Comparison of ENCODE assay signal across 10 cellular contexts in genomic region chr6:69816017-69816416, GRCh38. TPM values are rescaled to one million over a fixed set of nuclear protein-coding genes. Genes with fewer than 3 reads are reported as not detected.
DNase-seq lines count a peak whose midpoint lies in the region; ATAC-seq and TF ChIP-seq lines count a peak whose summit lies in the region.
"Had no signal": no experiment of that assay in that cellular context is flagged by ENCODE, and none has a peak within 500 bp of the region (broad histone marks: within the 10 kb centered on the region; RNA-seq: fewer than 3 reads in every experiment).

No MANE protein-coding gene starts in this region.

- no peaks in the 10 kb centered on the region for H3K36me3 Mint-ChIP-seq in CD4-positive, CD25-positive, alpha-beta regulatory T cell
- H3K36me3 Mint-ChIP-seq in activated B cell treated with CpG ODN at 0.5 μM for 24 hours (ENCODE audit: low read depth): no peaks in the 10 kb centered on the region

- H3K27ac ChIP-seq in CD4-positive, CD25-positive, alpha-beta regulatory T cell (ENCODE audit: insufficient read depth, low read length, poor library complexity, severe bottlenecking): peak overlapping the region; percentile 78

- no peaks in the 10 kb centered on the region for H3K9me3 ChIP-seq in CD4-positive, CD25-positive, alpha-beta regulatory T cell (ENCODE audit: control insufficient read depth in 2 of 2, low read length in 2 of 2)

- no peaks in the 10 kb centered on the region for H3K27me3 Mint-ChIP-seq in CD4-positive, CD25-positive, alpha-beta regulatory T cell
- H3K27me3 Mint-ChIP-seq in activated B cell treated with CpG ODN at 0.5 μM for 24 hours: no peaks in the 10 kb centered on the region

- peak overlapping the region; percentile 75 to 84 (median 80) for H3K4me3 Mint-ChIP-seq in CD4-positive, CD25-positive, alpha-beta regulatory T cell
- peak overlapping the region; percentile 80 for H3K4me3 Mint-ChIP-seq in activated B cell treated with CpG ODN at 0.5 μM for 24 hours

- POLR2A ChIA-PET in activated B cell treated with CpG ODN at 0.5 μM for 24 hours (lab: Charles Lee): interaction anchor here (0.7 to 8.1 kb wide), 8 partner anchors 19 to 164 kb away, joined by 3 to 106 read pairs (median 4); partner anchors contain the start of genes COL19A1 and LMBRD1
- POLR2A ChIA-PET in HEK293T (lab: Yijun Ruan, JAX): no interaction called here

- peak overlapping the region; percentile 90 to 99 (median 91) for H3K27ac Mint-ChIP-seq in CD4-positive, CD25-positive, alpha-beta regulatory T cell
- peak overlapping the region; percentile 97 for H3K27ac Mint-ChIP-seq in activated B cell treated with CpG ODN at 0.5 μM for 24 hours

- H3K4me1 Mint-ChIP-seq in CD4-positive, CD25-positive, alpha-beta regulatory T cell: peaks cover 39 to 58% (median 52%) of the 10 kb centered on the region in 4 donors
- peaks cover 64% of the 10 kb centered on the region for H3K4me1 Mint-ChIP-seq in activated B cell treated with CpG ODN at 0.5 μM for 24 hours

- peaks cover 0 to 1% (median 0%) of the 10 kb centered on the region in 7 donors for H3K9me3 Mint-ChIP-seq in CD4-positive, CD25-positive, alpha-beta regulatory T cell
- H3K9me3 Mint-ChIP-seq in activated B cell treated with CpG ODN at 0.5 μM for 24 hours: no peaks in the 10 kb centered on the region

- intact Hi-C loops in activated B cell treated with CpG ODN at 0.5 μM for 24 hours (cut with micrococcal nuclease): loop anchor here (1.0 to 2.0 kb wide), 5 partner anchors 11 to 65 kb away; partner anchors contain the start of gene COL19A1

- peak in 1 of 3 donors; percentile 72 for DNase-seq in CD4-positive, CD25-positive, alpha-beta regulatory T cell
- DNase-seq in activated B cell treated with CpG ODN at 0.5 μM for 24 hours (no peak), NCI-H1048 (lab: John Stamatoyannopoulos, UW) (no peak), NCI-H1930 (lab: John Stamatoyannopoulos, UW) (no peak), HEK293T (ENCODE audit: extremely low spot score) (no peak), foreskin fibroblast (no peak)
- DNase-seq: activated effector memory CD4-positive, alpha-beta T cell treated with Interleukin-2 at 50 U/mL for 16 hours; C1 segment of cervical spinal cord had no signal

- CTCF ChIA-PET in activated B cell treated with CpG ODN at 0.5 μM for 24 hours (lab: Charles Lee): interaction anchor here (0.8 to 2.1 kb wide), 4 partner anchors 8 to 84 kb away, joined by 3 to 8 read pairs (median 5); partner anchors contain the start of genes COL19A1 and LMBRD1
- CTCF ChIA-PET in HEK293T (lab: Yijun Ruan, JAX): no interaction called here

- H3K27me3 ChIP-seq in CD4-positive, CD25-positive, alpha-beta regulatory T cell (ENCODE audit: control insufficient read depth, insufficient read depth, low read length): no peaks in the 10 kb centered on the region

- H3K36me3 ChIP-seq in CD4-positive, CD25-positive, alpha-beta regulatory T cell (ENCODE audit: control insufficient read depth, insufficient read depth, low read length): no peaks in the 10 kb centered on the region

- TF ChIP-seq CTCF in activated B cell treated with CpG ODN at 0.5 μM for 24 hours (IDR thresholded peaks at IDR 0.05): no peak
- no peak for TF ChIP-seq CTCF in foreskin fibroblast (IDR thresholded peaks at IDR 0.05; ENCODE audit: low read depth, low read length)

- H3K4me3 ChIP-seq in CD4-positive, CD25-positive, alpha-beta regulatory T cell (ENCODE audit: low read depth, low read length): peak overlapping the region; percentile 83
- no peak overlapping the region for H3K4me3 ChIP-seq in foreskin fibroblast (ENCODE audit: low read depth in 1 of 2, low read length in 2 of 2)

- H3K4me1 ChIP-seq in CD4-positive, CD25-positive, alpha-beta regulatory T cell (ENCODE audit: control insufficient read depth, insufficient read depth, low read length, poor library complexity, severe bottlenecking): peaks cover 41% of the 10 kb centered on the region

- peak; percentile 52 to 60 for ATAC-seq in CD4-positive, CD25-positive, alpha-beta regulatory T cell (ENCODE audit: low read depth in 2 of 2)
- ATAC-seq in GM19328 (IDR thresholded peaks at IDR 0.05; ENCODE audit: unreplicated experiment) (peak; percentile 76), HG03025 (IDR thresholded peaks at IDR 0.05; ENCODE audit: low FRiP score, unreplicated experiment) (peak; percentile 78), activated B cell treated with CpG ODN at 0.5 μM for 24 hours (ENCODE audit: low read depth) (peak; percentile 59)

TF ChIP-seq in HEK293T, 16 proteins besides CTCF, POLR2A, EP300 and RAD21:
- TF ChIP-seq FOXA1 (IDR thresholded peaks at IDR 0.05) (no peak), HDGF (IDR thresholded peaks at IDR 0.05; ENCODE audit: borderline replicate concordance) (no peak), ARNT (IDR thresholded peaks at IDR 0.05) (no peak), ZNF384 (IDR thresholded peaks at IDR 0.05) (no peak), ELF4 (IDR thresholded peaks at IDR 0.05) (no peak), CTBP1 (IDR thresholded peaks at IDR 0.05; ENCODE audit: borderline replicate concordance) (no peak), FOXM1 (IDR thresholded peaks at IDR 0.05; ENCODE audit: borderline replicate concordance) (no peak), PKNOX1 (IDR thresholded peaks at IDR 0.05) (no peak), TARDBP (IDR thresholded peaks at IDR 0.05) (no peak), L3MBTL2 (conservative IDR thresholded peaks at IDR 0.05) (no peak), NFRKB (IDR thresholded peaks at IDR 0.05) (no peak), SP1 (IDR thresholded peaks at IDR 0.05) (no peak), LEF1 (IDR thresholded peaks at IDR 0.05; ENCODE audit: borderline replicate concordance) (no peak)

RNA-seq across cellular contexts. Expression of gene LMBRD1, which starts 19.2 kb away (rescaled TPM):
- total RNA-seq in CD4-positive, CD25-positive, alpha-beta regulatory T cell: 40.8 TPM
- 10 to 100 TPM; 57.1 to 67.2 (median 59.8) TPM for polyA plus RNA-seq in CD4-positive, CD25-positive, alpha-beta regulatory T cell
- total RNA-seq in activated B cell treated with CpG ODN at 0.5 μM for 24 hours: 46.9 and 51.3 TPM in 2 replicates

RNA-seq across cellular contexts. Expression of gene COL19A1, which starts 50.3 kb away (rescaled TPM):
- total RNA-seq in CD4-positive, CD25-positive, alpha-beta regulatory T cell: 0.17 TPM
- polyA plus RNA-seq in CD4-positive, CD25-positive, alpha-beta regulatory T cell: not detected
- 41.9 and 54.4 TPM in 2 replicates for total RNA-seq in activated B cell treated with CpG ODN at 0.5 μM for 24 hours

Comparison
In these comparisons a context has a peak if more than half of its experiments do, and no peak if none do; other contexts are left out.
1. RNA of gene COL19A1, which starts 50.3 kb away (total RNA-seq): 41.9 to 54.4 TPM in activated B cell treated with CpG ODN at 0.5 μM for 24 hours; 0.17 TPM in CD4-positive, CD25-positive, alpha-beta regulatory T cell (single experiment); every median in the first group is over 10 times any median in the second.
2. Peak in every context shown above with its lines, with median percentiles within 50 percentile points of each other: ATAC-seq.